ENCODE assay signal across 8 cellular contexts in genomic region chr19:37997911-37998344, GRCh38.
DNase-seq lines count a peak whose midpoint lies in the region; ATAC-seq, FAIRE-seq and TF ChIP-seq lines count a peak whose summit lies in the region.

No MANE protein-coding gene starts in this region.

- DNase-seq in AG08395 (ENCODE audit: low spot score) (peak; percentile 83), HCEC 1CT (peak; percentile 95), iris pigment epithelial cell (ENCODE audit: low read depth) (peak; percentile 94), NCI-H128 (lab: John Stamatoyannopoulos, UW; ENCODE audit: unreplicated experiment) (no peak), hippocampal formation (lab: John Stamatoyannopoulos, UW) (no peak), GM12892 (ENCODE audit: insufficient read length) (no peak)
- DNase-seq in activated T-cell treated with anti-CD3 and anti-CD28 coated beads, Interleukin-2, amount 50 U/mL, for 48 hours: peak; percentile 33 to 40

- ATAC-seq in GM19463 (IDR thresholded peaks at IDR 0.05; ENCODE audit: unreplicated experiment): no peak

- no peak for FAIRE-seq in GM12892 (lab: Jason Lieb, UNC)

- TF ChIP-seq POLR2A in GM12892 (IDR thresholded peaks at IDR 0.05; ENCODE audit: low read depth, low read length): no peak

Comparison
In these comparisons a context has a peak if more than half of its experiments do, and no peak if none do; other contexts are left out.
1. DNase-seq: peak in AG08395 (single experiment), HCEC 1CT (single experiment), activated T-cell treated with anti-CD3 and anti-CD28 coated beads, Interleukin-2, amount 50 U/mL, for 48 hours (2 of 2) and iris pigment epithelial cell (single experiment); none in NCI-H128 (single experiment), hippocampal formation (0 of 2) and GM12892 (single experiment).